In genomic region chr12:56204275-56204674, GRCh38 we compare ENCODE assay signal across 15 cellular contexts. TPM values are rescaled to one million over a fixed set of nuclear protein-coding genes. Genes with fewer than 3 reads are reported as not detected.
"Had no signal": no experiment of that assay in that cellular context is flagged by ENCODE, and none has a peak within 500 bp of the region (broad histone marks: within the 10 kb centered on the region; RNA-seq: fewer than 3 reads in every experiment).

No MANE protein-coding gene starts in this region.

- H3K27me3 Mint-ChIP-seq: activated CD4-positive, alpha-beta T cell treated with anti-CD3 and anti-CD28 coated beads, Interleukin-2, amount 10 ng/mL, durations not matched to agents 24 days and 14 days; stimulated activated naive CD8-positive, alpha-beta T cell treated with anti-CD3 and anti-CD28 coated beads, Interleukin-15, Interleukin-2, amounts not matched to agents 100 ng/mL and 50 ng/mL, for 24 hours; type B pancreatic cell had no signal

- H3K9me3 Mint-ChIP-seq: activated CD4-positive, alpha-beta T cell treated with anti-CD3 and anti-CD28 coated beads, Interleukin-2, amount 10 ng/mL, durations not matched to agents 24 days and 14 days; stimulated activated naive CD8-positive, alpha-beta T cell treated with anti-CD3 and anti-CD28 coated beads, Interleukin-15, Interleukin-2, amounts not matched to agents 100 ng/mL and 50 ng/mL, for 24 hours; T-helper 2 cell treated with Interferon-gamma antibody and Interleukin-4, amounts not matched to agents 5 μg/mL and 100 μg/mL, for 36 hours; type B pancreatic cell had no signal

- ATAC-seq: activated CD8-positive, alpha-beta T cell treated with anti-CD3 and anti-CD28 coated beads, Interleukin-2, amount 10 ng/mL, durations not matched to agents 7 days and 5 days had no signal

- H3K27me3 ChIP-seq: adrenal gland, esophagus muscularis mucosa had no signal

- H3K27ac ChIP-seq: parathyroid adenoma had no signal

- DNase-seq: activated CD4-positive, alpha-beta T cell treated with anti-CD3 and anti-CD28 coated beads, Interleukin-2, amount 10 ng/mL, durations not matched to agents 24 days and 14 days; activated CD4-positive, CD25-positive, alpha-beta regulatory T cell; activated CD8-positive, alpha-beta memory T cell treated with anti-CD3 and anti-CD28 coated beads, Interleukin-2, amount 50 U/mL, for 4 hours; activated CD8-positive, alpha-beta T cell treated with anti-CD3 and anti-CD28 coated beads, Interleukin-2, amount 10 ng/mL, durations not matched to agents 7 days and 5 days; activated T-cell treated with anti-CD3 and anti-CD28 coated beads, Interleukin-2, amount 50 U/mL, for 48 hours; adrenal gland; hippocampal formation; stimulated activated CD4-positive, alpha-beta T cell treated with anti-CD3 and anti-CD28 coated beads, Interleukin-2, amount 100 ng/mL, for 48 hours had no signal

- H3K4me1 ChIP-seq: parathyroid adenoma had no signal

- H3K4me3 ChIP-seq: adrenal gland, esophagus muscularis mucosa had no signal

- H3K27ac Mint-ChIP-seq: activated CD4-positive, alpha-beta T cell treated with anti-CD3 and anti-CD28 coated beads, Interleukin-2, amount 10 ng/mL, durations not matched to agents 24 days and 14 days; activated CD8-positive, alpha-beta T cell treated with anti-CD3 and anti-CD28 coated beads, Interleukin-2, amount 10 ng/mL, durations not matched to agents 7 days and 5 days; stimulated activated naive CD8-positive, alpha-beta T cell treated with anti-CD3 and anti-CD28 coated beads, Interleukin-15, Interleukin-2, amounts not matched to agents 100 ng/mL and 50 ng/mL, for 24 hours; T-helper 2 cell treated with Interferon-gamma antibody and Interleukin-4, amounts not matched to agents 5 μg/mL and 100 μg/mL, for 36 hours; type B pancreatic cell had no signal

- H3K9me3 ChIP-seq: adrenal gland, esophagus muscularis mucosa had no signal

- H3K4me3 Mint-ChIP-seq: activated CD4-positive, alpha-beta T cell treated with anti-CD3 and anti-CD28 coated beads, Interleukin-2, amount 10 ng/mL, durations not matched to agents 24 days and 14 days; activated CD8-positive, alpha-beta T cell treated with anti-CD3 and anti-CD28 coated beads, Interleukin-2, amount 10 ng/mL, durations not matched to agents 7 days and 5 days; stimulated activated naive CD8-positive, alpha-beta T cell treated with anti-CD3 and anti-CD28 coated beads, Interleukin-15, Interleukin-2, amounts not matched to agents 100 ng/mL and 50 ng/mL, for 24 hours; T-helper 2 cell treated with Interferon-gamma antibody and Interleukin-4, amounts not matched to agents 5 μg/mL and 100 μg/mL, for 36 hours; type B pancreatic cell had no signal

RNA-seq across cellular contexts. Expression of gene SLC39A5, which starts 25.6 kb away (rescaled TPM):
- total RNA-seq: cardiac septum, esophagus muscularis mucosa had no signal
- polyA plus RNA-seq: keratinocyte had no signal
